Comparison of ENCODE assay signal across 19 cellular contexts in genomic region chrX:150028692-150029091, GRCh38.
A peak's percentile ranks its signal among the peaks of the same experiment; 100 is the strongest.
DNase-seq lines count a peak whose midpoint lies in the region; ATAC-seq and TF ChIP-seq lines count a peak whose summit lies in the region.
"Had no signal": no experiment of that assay in that cellular context is flagged by ENCODE, and none has a peak within 500 bp of the region (broad histone marks: within the 10 kb centered on the region; RNA-seq: fewer than 3 reads in every experiment).

No MANE protein-coding gene starts in this region.

- H2AFZ ChIP-seq in PC-9, result peak overlapping the region; percentile 20; the same call in 1 of the 2 replicates

- CTCF ChIA-PET in PC-9 (lab: Charles Lee), result interaction anchor here (0.6 kb wide), 1 partner anchor 120 kb away, joined by 5 read pairs; no protein-coding TSS in a partner anchor

- H3K9me3 ChIP-seq in PC-9 (ENCODE audit: insufficient read depth, low read depth), result peaks cover 8% of the 10 kb centered on the region; the same call in 1 of the 2 replicates
- H3K9me3 ChIP-seq: upper lobe of right lung had no signal

- no peak overlapping the region for H3K4me2 ChIP-seq in PC-9

- H3K79me2 ChIP-seq in PC-9 (ENCODE audit: low read depth), result no peaks in the 10 kb centered on the region

- H3K9me2 ChIP-seq in PC-9 (ENCODE audit: insufficient read depth), result no peaks in the 10 kb centered on the region

- H3K27ac ChIP-seq in PC-9, result no peak overlapping the region
- H3K27ac ChIP-seq: epithelial cell of prostate, upper lobe of right lung, VCaP had no signal

- H3K4me1 ChIP-seq in PC-9 (replicated peaks; ENCODE audit: insufficient read depth), result peaks cover 21% of the 10 kb centered on the region
- H3K4me1 ChIP-seq: upper lobe of right lung had no signal

- intact Hi-C loops in PC-9 (cut with micrococcal nuclease; ENCODE audit: unreplicated experiment), result no loop called here

- peak overlapping the region; percentile 54 to 61 for H3K4me3 Mint-ChIP-seq in activated T-cell treated with anti-CD3 and anti-CD28 coated beads, Interleukin-2, amount 50 U/mL, for 72 hours
- H3K4me3 Mint-ChIP-seq in natural killer cell treated with Interleukin-12 subunit alpha and Interleukin-12 subunit beta and Interleukin-15 and Interleukin-18, amount 100 ng/mL, for 72 hours, result peak overlapping the region; percentile 13
- H3K4me3 Mint-ChIP-seq: brain; CD8-positive, alpha-beta T cell had no signal

- H3K9me3 Mint-ChIP-seq in activated T-cell treated with anti-CD3 and anti-CD28 coated beads, Interleukin-2, amount 50 U/mL, for 72 hours, result peaks cover 0 to 2% of the 10 kb centered on the region in 2 donors
- no peaks in the 10 kb centered on the region for H3K9me3 Mint-ChIP-seq in natural killer cell treated with Interleukin-12 subunit alpha and Interleukin-12 subunit beta and Interleukin-15 and Interleukin-18, amount 100 ng/mL, for 72 hours

- H3K36me3 ChIP-seq in PC-9 (ENCODE audit: low read depth), result no peaks in the 10 kb centered on the region
- H3K36me3 ChIP-seq: upper lobe of right lung had no signal

- DNase-seq in activated T-cell treated with anti-CD3 and anti-CD28 coated beads, Interleukin-2, amount 50 U/mL, for 72 hours, result no peak
- no peak for DNase-seq in activated T-cell treated with anti-CD3 and anti-CD28 coated beads, Interleukin-2, amount 50 U/mL, for 1 hour
- DNase-seq in PC-9 (no peak), NCI-H1092 treated with DMSO at 0.1 percent for 48 hours (lab: John Stamatoyannopoulos, UW) (no peak), NCI-H524 treated with DMSO at 0.1 percent for 48 hours (lab: John Stamatoyannopoulos, UW) (no peak)
- DNase-seq in natural killer cell treated with Interleukin-12 subunit alpha and Interleukin-12 subunit beta and Interleukin-15 and Interleukin-18, amount 100 ng/mL, for 72 hours (ENCODE audit: low spot score), result no peak
- DNase-seq: activated gamma-delta T cell; CD8-positive, alpha-beta T cell; dermis blood vessel endothelial cell; naive thymus-derived CD4-positive, alpha-beta T cell; stimulated activated naive CD4-positive, alpha-beta T cell treated with Interleukin-2 at 50 U/mL for 16 hours; upper lobe of right lung had no signal

- no peaks in the 10 kb centered on the region for H3F3A ChIP-seq in PC-9 (ENCODE audit: insufficient read depth, low read depth)

- H4K20me1 ChIP-seq in PC-9 (ENCODE audit: insufficient read depth), result no peaks in the 10 kb centered on the region

- H3K27me3 Mint-ChIP-seq in activated T-cell treated with anti-CD3 and anti-CD28 coated beads, Interleukin-2, amount 50 U/mL, for 72 hours (ENCODE audit: low read depth), result no peaks in the 10 kb centered on the region
- H3K27me3 Mint-ChIP-seq in natural killer cell treated with Interleukin-12 subunit alpha and Interleukin-12 subunit beta and Interleukin-15 and Interleukin-18, amount 100 ng/mL, for 72 hours, result peaks cover 0 to 8% of the 10 kb centered on the region in 2 donors
- H3K27me3 Mint-ChIP-seq: brain, progenitor cell of endocrine pancreas had no signal

- H3K4me1 Mint-ChIP-seq in activated T-cell treated with anti-CD3 and anti-CD28 coated beads, Interleukin-2, amount 50 U/mL, for 72 hours (ENCODE audit: low read depth), result peaks cover 15% of the 10 kb centered on the region
- peaks cover 9% of the 10 kb centered on the region in 2 donors for H3K4me1 Mint-ChIP-seq in natural killer cell treated with Interleukin-12 subunit alpha and Interleukin-12 subunit beta and Interleukin-15 and Interleukin-18, amount 100 ng/mL, for 72 hours (ENCODE audit: low read depth in 2 of 2)

- BruUV-seq in PC-9 (replicated peaks; lab: Mats Ljungman, UMichigan), result no TSS peak

- POLR2A ChIA-PET in PC-9 (lab: Charles Lee; ENCODE audit: unreplicated experiment), result no interaction called here

- ATAC-seq in activated T-cell treated with anti-CD3 and anti-CD28 coated beads, Interleukin-2, amount 50 U/mL, for 72 hours (replicated peaks in 1 of 2), result peak in 1 of 2 donors; percentile 13
- ATAC-seq in GM21576 (IDR thresholded peaks at IDR 0.05; ENCODE audit: unreplicated experiment) (peak; percentile 69), HG02610 (IDR thresholded peaks at IDR 0.05; ENCODE audit: unreplicated experiment) (no peak)
- no peak for ATAC-seq in natural killer cell treated with Interleukin-12 subunit alpha and Interleukin-12 subunit beta and Interleukin-15 and Interleukin-18, amount 100 ng/mL, for 72 hours
- ATAC-seq: CD8-positive, alpha-beta T cell; HCT116; naive thymus-derived CD4-positive, alpha-beta T cell; upper lobe of right lung had no signal

- no peak for TF ChIP-seq CTCF in PC-9 (conservative IDR thresholded peaks at IDR 0.05)

- no peak overlapping the region for H3K4me3 ChIP-seq in PC-9
- H3K4me3 ChIP-seq: upper lobe of right lung had no signal

- no peak overlapping the region for H3K27ac Mint-ChIP-seq in activated T-cell treated with anti-CD3 and anti-CD28 coated beads, Interleukin-2, amount 50 U/mL, for 72 hours
- H3K27ac Mint-ChIP-seq in natural killer cell treated with Interleukin-12 subunit alpha and Interleukin-12 subunit beta and Interleukin-15 and Interleukin-18, amount 100 ng/mL, for 72 hours, result no peak overlapping the region
- H3K27ac Mint-ChIP-seq: brain; CD8-positive, alpha-beta T cell; progenitor cell of endocrine pancreas had no signal

- H3K27me3 ChIP-seq in PC-9 (ENCODE audit: insufficient read depth, low read depth), result no peaks in the 10 kb centered on the region
- H3K27me3 ChIP-seq: upper lobe of right lung had no signal

- H3K36me3 Mint-ChIP-seq in activated T-cell treated with anti-CD3 and anti-CD28 coated beads, Interleukin-2, amount 50 U/mL, for 72 hours (ENCODE audit: insufficient read depth in 2 of 2), result peaks cover 0 to 7% of the 10 kb centered on the region in 2 donors
- peaks cover 6% of the 10 kb centered on the region for H3K36me3 Mint-ChIP-seq in natural killer cell treated with Interleukin-12 subunit alpha and Interleukin-12 subunit beta and Interleukin-15 and Interleukin-18, amount 100 ng/mL, for 72 hours
- H3K36me3 Mint-ChIP-seq: brain; CD8-positive, alpha-beta T cell had no signal
